Comparison of ENCODE assay signal across 24 cellular contexts in genomic region chr4:162502109-162502508, GRCh38.
"Had no signal": no experiment of that assay in that cellular context is flagged by ENCODE, and none has a peak within 500 bp of the region (broad histone marks: within the 10 kb centered on the region; RNA-seq: fewer than 3 reads in every experiment).

No MANE protein-coding gene starts in this region.

- DNase-seq: stimulated activated CD4-positive, alpha-beta T cell treated with anti-CD3 and anti-CD28 coated beads, Interleukin-2, amount 100 ng/mL, for 48 hours; stimulated activated CD4-positive, alpha-beta T cell treated with anti-CD3 and anti-CD28 coated beads, Interleukin-4, amount 100 ng/mL, for 1 hour; stimulated activated CD4-positive, alpha-beta T cell treated with anti-CD3 and anti-CD28 coated beads, Interleukin-4, amount 100 ng/mL, for 24 hours; stimulated activated CD4-positive, alpha-beta T cell treated with anti-CD3 and anti-CD28 coated beads, Interleukin-4, amount 100 ng/mL, for 4 hours; stimulated activated CD8-positive, alpha-beta memory T cell treated with anti-CD3 and anti-CD28 coated beads, Interleukin-4, amount 100 ng/mL, for 48 hours; stimulated activated naive B cell treated with anti-CD40 and anti-IgM and Interleukin-4, amounts not matched to agents 10 μg/mL and 1 μg/mL and 100 μg/mL, for 72 hours; stimulated activated naive CD4-positive, alpha-beta T cell; stimulated activated naive CD4-positive, alpha-beta T cell treated with Interleukin-2 at 50 U/mL for 16 hours; stimulated activated naive CD8-positive, alpha-beta T cell treated with anti-CD3 and anti-CD28 coated beads, Interleukin-15, amount 100 ng/mL, for 72 hours; stimulated activated naive CD8-positive, alpha-beta T cell treated with anti-CD3 and anti-CD28 coated beads, Interleukin-15, Interleukin-2, amounts not matched to agents 100 U/mL and 50 U/mL, for 24 hours; stomach; substantia nigra; testis; thyroid gland; tibial artery; transverse colon; trophoblast cell; upper lobe of left lung; upper lobe of right lung; uterus had no signal

- H3K4me3 ChIP-seq: stomach, suprapubic skin, testis, thoracic aorta, thyroid gland, tibial artery, tibial nerve, transverse colon, upper lobe of left lung, upper lobe of right lung, uterus, vagina had no signal

- H3K27ac ChIP-seq: stomach, suprapubic skin, testis, thoracic aorta, thyroid gland, tibial artery, tibial nerve, transverse colon, upper lobe of left lung, upper lobe of right lung, uterus, vagina had no signal
